ENCODE assay signal across 15 cellular contexts in the genomic region with DNA sequence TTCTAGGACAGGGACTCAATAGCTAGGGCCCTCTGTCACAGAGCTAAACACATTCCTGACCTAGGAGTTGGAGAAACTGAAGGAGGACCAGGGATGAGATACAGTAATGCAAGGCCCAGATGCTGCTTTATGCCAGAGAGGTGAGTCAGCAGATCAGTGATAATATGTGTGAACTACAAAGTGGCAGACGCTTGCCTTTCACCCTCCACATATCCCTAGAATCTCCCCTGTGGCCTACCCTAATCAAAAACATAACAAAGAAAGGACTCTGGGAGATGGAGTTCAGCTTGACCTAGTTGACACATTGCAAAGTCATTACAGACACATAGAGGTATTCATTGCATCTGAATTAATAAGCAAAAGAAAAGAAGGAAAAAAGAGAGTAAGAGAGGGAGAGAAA.
A peak's percentile ranks its signal among the peaks of the same experiment; 100 is the strongest.
DNase-seq lines count a peak whose midpoint lies in the region; ATAC-seq and TF ChIP-seq lines count a peak whose summit lies in the region.
"Had no signal": no experiment of that assay in that cellular context is flagged by ENCODE, and none has a peak within 500 bp of the region (broad histone marks: within the 10 kb centered on the region; RNA-seq: fewer than 3 reads in every experiment).

No MANE protein-coding gene starts in this region.

- no peak for TF ChIP-seq CTCF in fibroblast of villous mesenchyme (IDR thresholded peaks at IDR 0.05; ENCODE audit: insufficient read depth, low read depth, low read length)

- H3K27me3 ChIP-seq in adipocyte (replicated peaks; ENCODE audit: control insufficient read depth, insufficient read depth, low read length), result no peaks in the 10 kb centered on the region

- peaks cover 41% of the 10 kb centered on the region for H3K4me1 ChIP-seq in adipocyte (ENCODE audit: control insufficient read depth, insufficient read depth, low read length)

- no peaks in the 10 kb centered on the region for H3K36me3 ChIP-seq in adipocyte (ENCODE audit: control insufficient read depth, insufficient read depth, low read length, severe bottlenecking)

- H3K9ac ChIP-seq in adipocyte (ENCODE audit: low read length), result no peak overlapping the region

- H3K4me3 ChIP-seq in adipocyte (ENCODE audit: low read length) (no peak overlapping the region), fibroblast of villous mesenchyme (ENCODE audit: low read depth, low read length) (no peak overlapping the region)
- H3K4me3 ChIP-seq: PC-9 had no signal

- ATAC-seq in GM19455 (IDR thresholded peaks at IDR 0.05; ENCODE audit: unreplicated experiment), result no peak

- DNase-seq in GM03348 (ENCODE audit: low spot score) (peak; percentile 42), adipocyte (ENCODE audit: low read depth) (peak; percentile 9), fibroblast of villous mesenchyme (ENCODE audit: low read depth) (peak; percentile 16), NCI-H69 (lab: John Stamatoyannopoulos, UW) (no peak), DMS53 (lab: John Stamatoyannopoulos, UW) (no peak)
- DNase-seq in activated T-cell treated with anti-CD3 and anti-CD28 coated beads, Interleukin-2, amount 50 U/mL, for 1 hour, result no peak
- DNase-seq: C1 segment of cervical spinal cord, DMS153, KG1, NCI-H1092 treated with DMSO at 0.1 percent for 48 hours, NCI-H1694 treated with DMSO at 0.1 percent for 48 hours, NCI-H446, NCI-H748 treated with DMSO at 0.1 percent for 48 hours, PC-9 had no signal

- H3K9me3 ChIP-seq in adipocyte (ENCODE audit: control insufficient read depth, low read length), result peaks cover 4% of the 10 kb centered on the region

Comparison
In these comparisons a context has a peak if more than half of its experiments do, and no peak if none do; other contexts are left out.
1. DNase-seq: peak in GM03348 (single experiment), adipocyte (single experiment) and fibroblast of villous mesenchyme (single experiment); none in NCI-H69 (single experiment), activated T-cell treated with anti-CD3 and anti-CD28 coated beads, Interleukin-2, amount 50 U/mL, for 1 hour (single experiment) and DMS53 (single experiment).